Comparison of ENCODE assay signal across 8 cellular contexts in the genomic region with DNA sequence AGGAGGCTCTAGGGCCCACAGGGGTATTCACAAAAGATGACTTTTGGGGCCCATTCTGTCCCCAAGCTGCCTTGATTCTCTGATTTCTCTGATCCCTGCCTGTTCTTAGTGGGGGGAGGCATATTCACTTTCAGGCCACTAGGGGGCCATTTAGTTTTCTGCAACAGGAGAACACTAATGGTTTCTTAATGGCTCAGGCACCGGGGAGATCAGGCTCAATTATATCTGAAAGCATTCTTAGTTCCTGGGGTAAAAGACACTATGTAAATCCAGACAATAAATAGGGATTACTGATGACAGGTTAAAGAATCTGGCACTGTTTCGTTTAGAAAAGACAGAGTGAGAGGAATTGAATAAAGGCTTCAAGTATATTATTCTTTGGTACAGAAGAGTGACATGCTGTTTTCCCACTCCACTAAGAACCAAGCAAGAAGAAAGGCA. TPM values are rescaled to one million over a fixed set of nuclear protein-coding genes. Genes with fewer than 3 reads are reported as not detected.
DNase-seq lines count a peak whose midpoint lies in the region; ATAC-seq lines count a peak whose summit lies in the region.

No MANE protein-coding gene starts in this region.

- ATAC-seq in Right ventricle myocardium inferior (peak; percentile 15), left lobe of liver (peak; percentile 57), HG03521 (IDR thresholded peaks at IDR 0.05; ENCODE audit: unreplicated experiment) (no peak)

- intact Hi-C loops in Right ventricle myocardium inferior (cut with DNase I) (no loop called here), cardiac septum (cut with DNase I) (loop anchor here (1.0 kb wide), 1 partner anchor 100 kb away; no protein-coding TSS in a partner anchor)

- no peak for DNase-seq in Right ventricle myocardium inferior (ENCODE audit: missing footprints)
- no peak for DNase-seq in cardiac septum (ENCODE audit: low spot score)
- DNase-seq in NCI-H1436 treated with DMSO at 0.1 percent for 48 hours (lab: John Stamatoyannopoulos, UW): peak; percentile 51
- peak; percentile 26 for DNase-seq in T-helper 22 cell (ENCODE audit: low read depth)
- peak in 32 of 61 donors; percentile 6 to 85 (median 34) for DNase-seq in caudate nucleus (lab: John Stamatoyannopoulos, UW)
- DNase-seq in left lobe of liver (ENCODE audit: low spot score): no peak
- peak; percentile 21 to 76 (median 50) for DNase-seq in stimulated activated naive CD4-positive, alpha-beta T cell (lab: John Stamatoyannopoulos, UW)

- H3K27ac ChIP-seq in caudate nucleus (ENCODE audit: low read depth, low read length): no peak overlapping the region

RNA-seq across cellular contexts. Expression of a gene that starts 2.5 kb away (rescaled TPM):
- total RNA-seq in Right ventricle myocardium inferior (55.6 TPM), cardiac septum (40.0 TPM), left lobe of liver (7.7 TPM)

RNA-seq across cellular contexts. Expression of a gene that starts 13.2 kb away (rescaled TPM):
- 8.2 TPM for total RNA-seq in Right ventricle myocardium inferior
- total RNA-seq in cardiac septum: 4.6 TPM
- 8.7 TPM for total RNA-seq in left lobe of liver

RNA-seq across cellular contexts. Expression of a gene that starts 19.8 kb away (rescaled TPM):
- total RNA-seq in Right ventricle myocardium inferior: 162 TPM
- total RNA-seq in cardiac septum: 178 TPM
- 16.6 TPM for total RNA-seq in left lobe of liver

RNA-seq across cellular contexts. Expression of a gene that starts 29.9 kb away (rescaled TPM):
- total RNA-seq in Right ventricle myocardium inferior: not detected
- not detected for total RNA-seq in cardiac septum
- not detected for total RNA-seq in left lobe of liver

RNA-seq across cellular contexts. Expression of a gene that starts 37.1 kb away (rescaled TPM):
- total RNA-seq in Right ventricle myocardium inferior (3.9 TPM), cardiac septum (1.2 TPM), left lobe of liver (0.25 TPM)

Comparison
In these comparisons a context has a peak if more than half of its experiments do, and no peak if none do; other contexts are left out.
1. DNase-seq: peak in NCI-H1436 treated with DMSO at 0.1 percent for 48 hours (single experiment), T-helper 22 cell (single experiment), caudate nucleus (32 of 61) and stimulated activated naive CD4-positive, alpha-beta T cell (6 of 6); none in Right ventricle myocardium inferior (single experiment), cardiac septum (single experiment) and left lobe of liver (single experiment).